Comparison of ENCODE assay signal across 1 cellular context in genomic region chr15:23860846-23861245, GRCh38.
TF ChIP-seq lines count a peak whose summit lies in the region.

No MANE protein-coding gene starts in this region.

TF ChIP-seq in GM23338, 12 proteins besides CTCF, POLR2A, EP300 and RAD21 (continued from another document):
- TF ChIP-seq ZNF462 (CRISPR knock-in tag; IDR thresholded peaks at IDR 0.05) = no peak
- TF ChIP-seq CREB1 (CRISPR knock-in tag; IDR thresholded peaks at IDR 0.05; ENCODE audit: low read depth) = no peak
- TF ChIP-seq ZNF114 (CRISPR knock-in tag; IDR thresholded peaks at IDR 0.05) = no peak
- TF ChIP-seq JUNB (IDR thresholded peaks at IDR 0.05; ENCODE audit: unreplicated experiment) = no peak
- no peak for TF ChIP-seq ETS1 (IDR thresholded peaks at IDR 0.05)
- TF ChIP-seq ZNF331 (CRISPR knock-in tag; IDR thresholded peaks at IDR 0.05; ENCODE audit: low read depth) = no peak
